1 cellular context compared by ENCODE assay signal in genomic region chr2:183078467-183079334, GRCh38.
TF ChIP-seq lines count a peak whose summit lies in the region.

Gene DUSP19 (plus strand): TSS chr2:183078747. CDS start chr2:183078934, 187 bp downstream.

TF ChIP-seq in HepG2, 621 proteins besides CTCF, POLR2A, EP300 and RAD21 (continued from another document and continues in another):
- TF ChIP-seq ZNF891 (CRISPR knock-in tag; IDR thresholded peaks at IDR 0.05) (no peak), SALL1 (CRISPR knock-in tag; IDR thresholded peaks at IDR 0.05) (peak; percentile 83), NFYC (CRISPR knock-in tag; IDR thresholded peaks at IDR 0.05) (peak; percentile 96), HNF1A (IDR thresholded peaks at IDR 0.05; ENCODE audit: low read depth) (0 out of 2 replicates have a peak, but pooled peaks have one; percentile 12), HNF1A (CRISPR knock-in tag; IDR thresholded peaks at IDR 0.05; ENCODE audit: borderline replicate concordance) (no peak), GATAD1 (CRISPR knock-in tag; IDR thresholded peaks at IDR 0.05) (peak; percentile 37; the same call in 1 of the 2 replicates), KDM2A (CRISPR knock-in tag; IDR thresholded peaks at IDR 0.05; ENCODE audit: borderline replicate concordance, low read depth) (peak; percentile 81), ZNF253 (CRISPR knock-in tag; IDR thresholded peaks at IDR 0.05; ENCODE audit: borderline replicate concordance) (no peak), PHF8 (CRISPR knock-in tag; IDR thresholded peaks at IDR 0.05) (peak; percentile 79), ATF7-NPFF (CRISPR knock-in tag; IDR thresholded peaks at IDR 0.05; ENCODE audit: low read depth) (peak; percentile 47; the same call in 1 of the 2 replicates), YEATS4 (CRISPR knock-in tag; IDR thresholded peaks at IDR 0.05; ENCODE audit: borderline replicate concordance) (peak; percentile 77; the same call in 1 of the 2 replicates), ELF1 (CRISPR knock-in tag; IDR thresholded peaks at IDR 0.05) (peak; percentile 83), HMG20B (CRISPR knock-in tag; conservative IDR thresholded peaks at IDR 0.05) (no peak), TOE1 (CRISPR knock-in tag; IDR thresholded peaks at IDR 0.05) (peak; percentile 26; the same call in 1 of the 2 replicates), CREB3 (CRISPR knock-in tag; IDR thresholded peaks at IDR 0.05) (no peak; the same call in 1 of the 2 replicates), ZNF501 (CRISPR knock-in tag; IDR thresholded peaks at IDR 0.05) (peak; percentile 94), HOXA9 (CRISPR knock-in tag; IDR thresholded peaks at IDR 0.05; ENCODE audit: borderline replicate concordance) (peak; percentile 52; the same call in 1 of the 2 replicates), ATF1 (CRISPR knock-in tag; IDR thresholded peaks at IDR 0.05) (peak; percentile 37; the same call in 1 of the 2 replicates), TIGD3 (CRISPR knock-in tag; IDR thresholded peaks at IDR 0.05; ENCODE audit: borderline replicate concordance) (no peak), ZC3H13 (CRISPR knock-in tag; IDR thresholded peaks at IDR 0.05) (no peak), FOSL2 (CRISPR knock-in tag; IDR thresholded peaks at IDR 0.05) (peak; percentile 67), ZNF256 (CRISPR knock-in tag; conservative IDR thresholded peaks at IDR 0.05) (peak; percentile 73), RNF2 (conservative IDR thresholded peaks at IDR 0.05; ENCODE audit: low read depth) (peak; percentile 64; the same call in 1 of the 2 replicates), IKZF5 (CRISPR knock-in tag; IDR thresholded peaks at IDR 0.05) (peak; percentile 80), ZNF557 (CRISPR knock-in tag; IDR thresholded peaks at IDR 0.05) (peak; percentile 75; the same call in 1 of the 2 replicates), AHR (CRISPR knock-in tag; IDR thresholded peaks at IDR 0.05) (no peak), ZSCAN12 (CRISPR knock-in tag; IDR thresholded peaks at IDR 0.05) (no peak), ZNF652 (CRISPR knock-in tag; IDR thresholded peaks at IDR 0.05; ENCODE audit: borderline replicate concordance, low read depth) (0 out of 2 replicates have a peak, but pooled peaks have one; percentile 5), ESRRA (CRISPR knock-in tag; IDR thresholded peaks at IDR 0.05; ENCODE audit: low read depth) (no peak), MBD4 (IDR thresholded peaks at IDR 0.05; ENCODE audit: borderline replicate concordance, low read length) (peak; percentile 91; the same call in 1 of the 2 replicates), SATB2 (CRISPR knock-in tag; IDR thresholded peaks at IDR 0.05) (peak; percentile 38; the same call in 1 of the 2 replicates), RELA (CRISPR knock-in tag; IDR thresholded peaks at IDR 0.05) (peak; percentile 15; the same call in 1 of the 2 replicates), TAF1 (CRISPR knock-in tag; IDR thresholded peaks at IDR 0.05) (peak; percentile 89), ZNF33A (CRISPR knock-in tag; IDR thresholded peaks at IDR 0.05; ENCODE audit: borderline replicate concordance) (peak; percentile 89; the same call in 1 of the 2 replicates), ZNF331 (CRISPR knock-in tag; IDR thresholded peaks at IDR 0.05) (peak; percentile 78)
- TF ChIP-seq, protein P1, sequence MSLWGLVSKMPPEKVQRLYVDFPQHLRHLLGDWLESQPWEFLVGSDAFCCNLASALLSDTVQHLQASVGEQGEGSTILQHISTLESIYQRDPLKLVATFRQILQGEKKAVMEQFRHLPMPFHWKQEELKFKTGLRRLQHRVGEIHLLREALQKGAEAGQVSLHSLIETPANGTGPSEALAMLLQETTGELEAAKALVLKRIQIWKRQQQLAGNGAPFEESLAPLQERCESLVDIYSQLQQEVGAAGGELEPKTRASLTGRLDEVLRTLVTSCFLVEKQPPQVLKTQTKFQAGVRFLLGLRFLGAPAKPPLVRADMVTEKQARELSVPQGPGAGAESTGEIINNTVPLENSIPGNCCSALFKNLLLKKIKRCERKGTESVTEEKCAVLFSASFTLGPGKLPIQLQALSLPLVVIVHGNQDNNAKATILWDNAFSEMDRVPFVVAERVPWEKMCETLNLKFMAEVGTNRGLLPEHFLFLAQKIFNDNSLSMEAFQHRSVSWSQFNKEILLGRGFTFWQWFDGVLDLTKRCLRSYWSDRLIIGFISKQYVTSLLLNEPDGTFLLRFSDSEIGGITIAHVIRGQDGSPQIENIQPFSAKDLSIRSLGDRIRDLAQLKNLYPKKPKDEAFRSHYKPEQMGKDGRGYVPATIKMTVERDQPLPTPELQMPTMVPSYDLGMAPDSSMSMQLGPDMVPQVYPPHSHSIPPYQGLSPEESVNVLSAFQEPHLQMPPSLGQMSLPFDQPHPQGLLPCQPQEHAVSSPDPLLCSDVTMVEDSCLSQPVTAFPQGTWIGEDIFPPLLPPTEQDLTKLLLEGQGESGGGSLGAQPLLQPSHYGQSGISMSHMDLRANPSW (CRISPR knock-in tag; IDR thresholded peaks at IDR 0.05; ENCODE audit: borderline replicate concordance): no peak
- TF ChIP-seq, protein P2, sequence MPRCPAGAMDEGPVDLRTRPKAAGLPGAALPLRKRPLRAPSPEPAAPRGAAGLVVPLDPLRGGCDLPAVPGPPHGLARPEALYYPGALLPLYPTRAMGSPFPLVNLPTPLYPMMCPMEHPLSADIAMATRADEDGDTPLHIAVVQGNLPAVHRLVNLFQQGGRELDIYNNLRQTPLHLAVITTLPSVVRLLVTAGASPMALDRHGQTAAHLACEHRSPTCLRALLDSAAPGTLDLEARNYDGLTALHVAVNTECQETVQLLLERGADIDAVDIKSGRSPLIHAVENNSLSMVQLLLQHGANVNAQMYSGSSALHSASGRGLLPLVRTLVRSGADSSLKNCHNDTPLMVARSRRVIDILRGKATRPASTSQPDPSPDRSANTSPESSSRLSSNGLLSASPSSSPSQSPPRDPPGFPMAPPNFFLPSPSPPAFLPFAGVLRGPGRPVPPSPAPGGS (CRISPR knock-in tag; IDR thresholded peaks at IDR 0.05): peak; percentile 87
- TF ChIP-seq, protein P3, sequence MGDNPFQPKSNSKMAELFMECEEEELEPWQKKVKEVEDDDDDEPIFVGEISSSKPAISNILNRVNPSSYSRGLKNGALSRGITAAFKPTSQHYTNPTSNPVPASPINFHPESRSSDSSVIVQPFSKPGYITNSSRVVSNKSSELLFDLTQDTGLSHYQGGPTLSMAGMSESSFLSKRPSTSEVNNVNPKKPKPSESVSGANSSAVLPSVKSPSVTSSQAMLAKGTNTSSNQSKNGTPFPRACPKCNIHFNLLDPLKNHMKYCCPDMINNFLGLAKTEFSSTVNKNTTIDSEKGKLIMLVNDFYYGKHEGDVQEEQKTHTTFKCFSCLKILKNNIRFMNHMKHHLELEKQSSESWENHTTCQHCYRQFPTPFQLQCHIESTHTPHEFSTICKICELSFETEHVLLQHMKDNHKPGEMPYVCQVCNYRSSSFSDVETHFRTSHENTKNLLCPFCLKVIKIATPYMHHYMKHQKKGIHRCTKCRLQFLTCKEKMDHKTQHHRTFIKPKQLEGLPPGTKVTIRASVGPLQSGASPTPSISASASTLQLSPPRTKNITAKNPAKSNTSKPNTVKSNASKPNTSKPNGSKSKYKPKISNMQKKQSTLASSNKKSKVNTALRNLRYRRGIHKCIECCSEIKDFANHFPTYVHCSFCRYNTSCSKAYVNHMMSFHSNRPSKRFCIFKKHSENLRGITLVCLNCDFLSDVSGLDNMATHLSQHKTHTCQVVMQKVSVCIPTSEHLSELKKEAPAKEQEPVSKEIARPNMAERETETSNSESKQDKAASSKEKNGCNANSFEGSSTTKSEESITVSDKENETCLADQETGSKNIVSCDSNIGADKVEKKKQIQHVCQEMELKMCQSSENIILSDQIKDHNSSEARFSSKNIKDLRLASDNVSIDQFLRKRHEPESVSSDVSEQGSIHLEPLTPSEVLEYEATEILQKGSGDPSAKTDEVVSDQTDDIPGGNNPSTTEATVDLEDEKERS (CRISPR knock-in tag; IDR thresholded peaks at IDR 0.05): 0 out of 2 replicates have a peak, but pooled peaks have one; percentile 39
- TF ChIP-seq, protein P4, sequence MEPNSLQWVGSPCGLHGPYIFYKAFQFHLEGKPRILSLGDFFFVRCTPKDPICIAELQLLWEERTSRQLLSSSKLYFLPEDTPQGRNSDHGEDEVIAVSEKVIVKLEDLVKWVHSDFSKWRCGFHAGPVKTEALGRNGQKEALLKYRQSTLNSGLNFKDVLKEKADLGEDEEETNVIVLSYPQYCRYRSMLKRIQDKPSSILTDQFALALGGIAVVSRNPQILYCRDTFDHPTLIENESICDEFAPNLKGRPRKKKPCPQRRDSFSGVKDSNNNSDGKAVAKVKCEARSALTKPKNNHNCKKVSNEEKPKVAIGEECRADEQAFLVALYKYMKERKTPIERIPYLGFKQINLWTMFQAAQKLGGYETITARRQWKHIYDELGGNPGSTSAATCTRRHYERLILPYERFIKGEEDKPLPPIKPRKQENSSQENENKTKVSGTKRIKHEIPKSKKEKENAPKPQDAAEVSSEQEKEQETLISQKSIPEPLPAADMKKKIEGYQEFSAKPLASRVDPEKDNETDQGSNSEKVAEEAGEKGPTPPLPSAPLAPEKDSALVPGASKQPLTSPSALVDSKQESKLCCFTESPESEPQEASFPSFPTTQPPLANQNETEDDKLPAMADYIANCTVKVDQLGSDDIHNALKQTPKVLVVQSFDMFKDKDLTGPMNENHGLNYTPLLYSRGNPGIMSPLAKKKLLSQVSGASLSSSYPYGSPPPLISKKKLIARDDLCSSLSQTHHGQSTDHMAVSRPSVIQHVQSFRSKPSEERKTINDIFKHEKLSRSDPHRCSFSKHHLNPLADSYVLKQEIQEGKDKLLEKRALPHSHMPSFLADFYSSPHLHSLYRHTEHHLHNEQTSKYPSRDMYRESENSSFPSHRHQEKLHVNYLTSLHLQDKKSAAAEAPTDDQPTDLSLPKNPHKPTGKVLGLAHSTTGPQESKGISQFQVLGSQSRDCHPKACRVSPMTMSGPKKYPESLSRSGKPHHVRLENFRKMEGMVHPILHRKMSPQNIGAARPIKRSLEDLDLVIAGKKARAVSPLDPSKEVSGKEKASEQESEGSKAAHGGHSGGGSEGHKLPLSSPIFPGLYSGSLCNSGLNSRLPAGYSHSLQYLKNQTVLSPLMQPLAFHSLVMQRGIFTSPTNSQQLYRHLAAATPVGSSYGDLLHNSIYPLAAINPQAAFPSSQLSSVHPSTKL (CRISPR knock-in tag; IDR thresholded peaks at IDR 0.05): peak; percentile 65; the same call in 1 of the 2 replicates
- TF ChIP-seq, protein P5, sequence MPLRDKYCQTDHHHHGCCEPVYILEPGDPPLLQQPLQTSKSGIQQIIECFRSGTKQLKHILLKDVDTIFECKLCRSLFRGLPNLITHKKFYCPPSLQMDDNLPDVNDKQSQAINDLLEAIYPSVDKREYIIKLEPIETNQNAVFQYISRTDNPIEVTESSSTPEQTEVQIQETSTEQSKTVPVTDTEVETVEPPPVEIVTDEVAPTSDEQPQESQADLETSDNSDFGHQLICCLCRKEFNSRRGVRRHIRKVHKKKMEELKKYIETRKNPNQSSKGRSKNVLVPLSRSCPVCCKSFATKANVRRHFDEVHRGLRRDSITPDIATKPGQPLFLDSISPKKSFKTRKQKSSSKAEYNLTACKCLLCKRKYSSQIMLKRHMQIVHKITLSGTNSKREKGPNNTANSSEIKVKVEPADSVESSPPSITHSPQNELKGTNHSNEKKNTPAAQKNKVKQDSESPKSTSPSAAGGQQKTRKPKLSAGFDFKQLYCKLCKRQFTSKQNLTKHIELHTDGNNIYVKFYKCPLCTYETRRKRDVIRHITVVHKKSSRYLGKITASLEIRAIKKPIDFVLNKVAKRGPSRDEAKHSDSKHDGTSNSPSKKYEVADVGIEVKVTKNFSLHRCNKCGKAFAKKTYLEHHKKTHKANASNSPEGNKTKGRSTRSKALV (CRISPR knock-in tag; IDR thresholded peaks at IDR 0.05): peak; percentile 62; the same call in 1 of the 2 replicates
